Comparison of ENCODE assay signal across 13 cellular contexts in the genomic region with DNA sequence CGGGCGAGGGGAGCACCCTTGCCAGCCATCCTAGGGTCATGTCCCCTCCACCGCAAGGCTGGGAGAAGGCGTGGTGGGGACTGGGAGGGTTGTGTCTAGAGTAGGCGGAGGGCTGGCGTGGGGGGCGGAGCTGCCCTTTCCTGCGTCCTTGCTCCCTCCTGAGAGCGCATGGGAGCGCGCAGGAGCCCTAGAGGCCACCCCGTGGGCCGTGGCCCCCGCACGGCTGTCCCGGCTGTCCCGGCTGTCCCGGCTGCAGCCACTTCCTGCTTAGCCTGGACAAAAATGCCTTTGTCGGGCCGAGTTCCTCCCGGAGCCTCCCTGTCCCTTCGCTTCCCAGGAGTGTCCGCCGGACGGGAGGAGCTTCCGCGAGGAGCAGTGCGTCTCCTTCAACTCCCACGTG. TPM values are rescaled to one million over a fixed set of nuclear protein-coding genes. Genes with fewer than 3 reads are reported as not detected.
DNase-seq lines count a peak whose midpoint lies in the region; ATAC-seq and TF ChIP-seq lines count a peak whose summit lies in the region.
"Had no signal": no experiment of that assay in that cellular context is flagged by ENCODE, and none has a peak within 500 bp of the region (broad histone marks: within the 10 kb centered on the region; RNA-seq: fewer than 3 reads in every experiment).

No MANE protein-coding gene starts in this region.

- H3K27ac ChIP-seq in GM23248 = no peak overlapping the region
- H3K27ac ChIP-seq: hepatocyte, Peyer's patch had no signal

- H3K36me3 ChIP-seq in GM23248 (ENCODE audit: low read depth) (no peaks in the 10 kb centered on the region), skeletal muscle satellite cell (ENCODE audit: insufficient read depth, low read length) (no peaks in the 10 kb centered on the region)
- H3K36me3 ChIP-seq: Peyer's patch had no signal

- no peaks in the 10 kb centered on the region for H3K9me3 Mint-ChIP-seq in dendritic cell treated with granulocyte-macrophage colony-stimulating factor and Interleukin-4, amounts not matched to agents 40 ng/mL and 50 ng/mL, for 4 days
- H3K9me3 Mint-ChIP-seq: activated T-cell treated with anti-CD3 and anti-CD28 coated beads, Interleukin-2, amount 50 U/mL, for 72 hours; CD4-positive, alpha-beta memory T cell had no signal

- TF ChIP-seq CTCF in omental fat pad (IDR thresholded peaks at IDR 0.05) = no peak

- in situ Hi-C loops in GM23248 (cut with MboI) = no loop called here

- H3K4me2 ChIP-seq in GM23248 (ENCODE audit: unreplicated experiment) (no peak overlapping the region), skeletal muscle satellite cell (ENCODE audit: low read length) (peak overlapping the region; percentile 55)
- H3K4me2 ChIP-seq: hepatocyte had no signal

- peaks cover 70% of the 10 kb centered on the region for H3K27me3 Mint-ChIP-seq in dendritic cell treated with granulocyte-macrophage colony-stimulating factor and Interleukin-4, amounts not matched to agents 40 ng/mL and 50 ng/mL, for 4 days

- no peaks in the 10 kb centered on the region for H3K79me2 ChIP-seq in GM23248 (ENCODE audit: insufficient read depth)
- H3K79me2 ChIP-seq: hepatocyte had no signal

- ATAC-seq in omental fat pad (ENCODE audit: low FRiP score) = no peak
- ATAC-seq: activated T-cell treated with anti-CD3 and anti-CD28 coated beads, Interleukin-2, amount 50 U/mL, for 72 hours had no signal

- peaks cover 14% of the 10 kb centered on the region for H3K27me3 ChIP-seq in GM23248 (replicated peaks; ENCODE audit: insufficient read depth)
- H3K27me3 ChIP-seq in skeletal muscle satellite cell (ENCODE audit: control insufficient read depth, insufficient read depth, low read length) = peaks cover 67% of the 10 kb centered on the region
- H3K27me3 ChIP-seq: hepatocyte, Peyer's patch had no signal

- no peaks in the 10 kb centered on the region for H3F3A ChIP-seq in GM23248 (ENCODE audit: insufficient read depth)

- intact Hi-C loops in dendritic cell treated with granulocyte-macrophage colony-stimulating factor and Interleukin-4, amounts not matched to agents 40 ng/mL and 50 ng/mL, for 4 days (cut with micrococcal nuclease) = loop anchor here (10.0 kb wide), 1 partner anchor 455 kb away; a partner anchor contains a TSS

- no peaks in the 10 kb centered on the region for H3K4me1 ChIP-seq in GM23248 (ENCODE audit: insufficient read depth)
- H3K4me1 ChIP-seq in skeletal muscle satellite cell (ENCODE audit: control insufficient read depth, insufficient read depth, low read length) = peaks cover under 1% of the 10 kb centered on the region

- DNase-seq in GM23248 (peak; percentile 26), kidney tubule cell (ENCODE audit: low spot score) (peak; percentile 14), NCI-H187 (lab: John Stamatoyannopoulos, UW) (no peak), omental fat pad (ENCODE audit: low spot score) (no peak), DMS53 treated with DMSO at 0.1 percent for 48 hours (lab: John Stamatoyannopoulos, UW; ENCODE audit: unreplicated experiment) (no peak)
- DNase-seq in activated CD4-positive, alpha-beta T cell treated with anti-CD3 and anti-CD28 coated beads, Interleukin-2, amount 50 U/mL, for 1 hour = no peak
- DNase-seq: activated T-cell treated with anti-CD3 and anti-CD28 coated beads, Interleukin-2, amount 50 U/mL, for 72 hours; CD4-positive, alpha-beta memory T cell; Peyer's patch had no signal

- no peak overlapping the region for H3K27ac Mint-ChIP-seq in dendritic cell treated with granulocyte-macrophage colony-stimulating factor and Interleukin-4, amounts not matched to agents 40 ng/mL and 50 ng/mL, for 4 days
- H3K27ac Mint-ChIP-seq: activated T-cell treated with anti-CD3 and anti-CD28 coated beads, Interleukin-2, amount 50 U/mL, for 72 hours; CD4-positive, alpha-beta memory T cell had no signal

- no peak overlapping the region for H2AFZ ChIP-seq in GM23248
- H2AFZ ChIP-seq: hepatocyte had no signal

- H3K9me2 ChIP-seq in GM23248 (ENCODE audit: insufficient read depth) = no peaks in the 10 kb centered on the region

- H3K9me3 ChIP-seq in GM23248 (ENCODE audit: low read depth) (no peaks in the 10 kb centered on the region), skeletal muscle satellite cell (replicated peaks; ENCODE audit: low read length) (no peaks in the 10 kb centered on the region)
- H3K9me3 ChIP-seq: Peyer's patch had no signal

- no peaks in the 10 kb centered on the region for H4K20me1 ChIP-seq in GM23248 (ENCODE audit: insufficient read depth)

- H3K4me3 ChIP-seq in GM23248 = no peak overlapping the region
- no peak overlapping the region for H3K4me3 ChIP-seq in skeletal muscle satellite cell (ENCODE audit: low read length)
- H3K4me3 ChIP-seq: hepatocyte had no signal

- H3K9ac ChIP-seq in GM23248 (no peak overlapping the region), skeletal muscle satellite cell (ENCODE audit: low read depth, low read length) (no peak overlapping the region)

- peaks cover 19% of the 10 kb centered on the region for H3K4me1 Mint-ChIP-seq in dendritic cell treated with granulocyte-macrophage colony-stimulating factor and Interleukin-4, amounts not matched to agents 40 ng/mL and 50 ng/mL, for 4 days (ENCODE audit: low read depth)
- H3K4me1 Mint-ChIP-seq: CD4-positive, alpha-beta memory T cell had no signal

- 36 to 52% methylated on average over 25 to 29 of the region's 29 CpGs for whole genome bisulfite sequencing in GM23248 (ENCODE audit: low coverage in 1 of 2, low lambda C conversion rate in 2 of 2, missing lambda C conversion rate in 2 of 2), 2 experiments

- H3K36me3 Mint-ChIP-seq in dendritic cell treated with granulocyte-macrophage colony-stimulating factor and Interleukin-4, amounts not matched to agents 40 ng/mL and 50 ng/mL, for 4 days (ENCODE audit: low read depth) = no peaks in the 10 kb centered on the region
- H3K36me3 Mint-ChIP-seq: CD4-positive, alpha-beta memory T cell had no signal

- H3K4me3 Mint-ChIP-seq in dendritic cell treated with granulocyte-macrophage colony-stimulating factor and Interleukin-4, amounts not matched to agents 40 ng/mL and 50 ng/mL, for 4 days = peak overlapping the region; percentile 68
- H3K4me3 Mint-ChIP-seq: activated T-cell treated with anti-CD3 and anti-CD28 coated beads, Interleukin-2, amount 50 U/mL, for 72 hours; CD4-positive, alpha-beta memory T cell had no signal

RNA-seq across cellular contexts. Expression of a gene that starts 4.9 kb away (rescaled TPM):
- 0.11 TPM in 1 of 2 replicates, not detected in the other for total RNA-seq in GM23248 (2014; rRNA removed; shearing (Covaris generic))
- not detected in 2 replicates for polyA plus RNA-seq in GM23248 (2016; fragmentation: Nextera tagmentation; extraction: Ambion mirVana)
- total RNA-seq in skeletal muscle satellite cell (2012; rRNA removed) = under 0.01 and 0.44 TPM in 2 replicates
- 1 to 10 TPM in 3 of 4 donors, under 1 TPM in 1; 0.63 to 4.7 (median 1.4) TPM for total RNA-seq in omental fat pad

RNA-seq across cellular contexts. Expression of a gene that starts 14.7 kb away (rescaled TPM):
- total RNA-seq in GM23248 (2014; rRNA removed; shearing (Covaris generic)) = not detected in 2 replicates
- not detected in 2 replicates for polyA plus RNA-seq in GM23248 (2016; fragmentation: Nextera tagmentation; extraction: Ambion mirVana)
- 4.4 TPM in 1 of 2 replicates, not detected in the other for total RNA-seq in skeletal muscle satellite cell (2012; rRNA removed)
- total RNA-seq in omental fat pad = not detected
- total RNA-seq: activated T-cell treated with anti-CD3 and anti-CD28 coated beads, Interleukin-2, amount 50 U/mL, for 72 hours; CD4-positive, alpha-beta memory T cell; cerebellum; hepatocyte; Peyer's patch had no signal
- polyA plus RNA-seq: CD4-positive, alpha-beta memory T cell had no signal

Comparison
In these comparisons a context has a peak if more than half of its experiments do, and no peak if none do; other contexts are left out.
1. DNase-seq: peak in GM23248 (single experiment) and kidney tubule cell (single experiment); none in activated CD4-positive, alpha-beta T cell treated with anti-CD3 and anti-CD28 coated beads, Interleukin-2, amount 50 U/mL, for 1 hour (single experiment), NCI-H187 (0 of 2), omental fat pad (single experiment) and DMS53 treated with DMSO at 0.1 percent for 48 hours (single experiment).